20 cellular contexts compared by ENCODE assay signal in genomic region chr18:61666876-61667590, GRCh38.
"Had no signal": no experiment of that assay in that cellular context is flagged by ENCODE, and none has a peak within 500 bp of the region (broad histone marks: within the 10 kb centered on the region; RNA-seq: fewer than 3 reads in every experiment).

No MANE protein-coding gene starts in this region.

- H3K4me1 Mint-ChIP-seq: activated B cell treated with CpG ODN at 0.5 μM for 24 hours; activated CD8-positive, alpha-beta memory T cell treated with anti-CD3 and anti-CD28 coated beads, Interleukin-2, amount 10 ng/mL, durations not matched to agents 7 days and 5 days; activated T-helper 17 cell treated with anti-CD3 and anti-CD28 coated beads, Interleukin-2, amount 50 U/mL, for 72 hours; central memory CD8-positive, alpha-beta T cell; nephron progenitor cell had no signal

- H3K4me3 Mint-ChIP-seq: activated B cell treated with CpG ODN at 0.5 μM for 24 hours; activated CD4-positive, alpha-beta memory T cell treated with anti-CD3 and anti-CD28 coated beads for 36 hours; activated CD8-positive, alpha-beta memory T cell treated with anti-CD3 and anti-CD28 coated beads, Interleukin-2, amount 10 ng/mL, durations not matched to agents 7 days and 5 days; activated T-helper 17 cell treated with anti-CD3 and anti-CD28 coated beads, Interleukin-2, amount 50 U/mL, for 72 hours; central memory CD8-positive, alpha-beta T cell; nephron progenitor cell had no signal

- H3K36me3 Mint-ChIP-seq: activated CD4-positive, alpha-beta memory T cell treated with anti-CD3 and anti-CD28 coated beads for 36 hours; activated CD8-positive, alpha-beta memory T cell treated with anti-CD3 and anti-CD28 coated beads, Interleukin-2, amount 10 ng/mL, durations not matched to agents 7 days and 5 days had no signal

- H3K36me3 ChIP-seq: esophagus squamous epithelium, stomach had no signal

- H3K4me3 ChIP-seq: esophagus squamous epithelium, smooth muscle cell, stomach had no signal

- H3K4me2 ChIP-seq: smooth muscle cell had no signal

- H3K27ac ChIP-seq: esophagus squamous epithelium, stomach had no signal

- H3K27ac Mint-ChIP-seq: activated B cell treated with CpG ODN at 0.5 μM for 24 hours; activated CD4-positive, alpha-beta memory T cell treated with anti-CD3 and anti-CD28 coated beads for 36 hours; activated CD8-positive, alpha-beta memory T cell treated with anti-CD3 and anti-CD28 coated beads, Interleukin-2, amount 10 ng/mL, durations not matched to agents 7 days and 5 days; activated T-helper 17 cell treated with anti-CD3 and anti-CD28 coated beads, Interleukin-2, amount 50 U/mL, for 72 hours; nephron progenitor cell had no signal

- H3K27me3 Mint-ChIP-seq: activated T-helper 17 cell treated with anti-CD3 and anti-CD28 coated beads, Interleukin-2, amount 50 U/mL, for 72 hours; central memory CD8-positive, alpha-beta T cell had no signal

- H3K9me3 Mint-ChIP-seq: activated B cell treated with CpG ODN at 0.5 μM for 24 hours; activated T-helper 17 cell treated with anti-CD3 and anti-CD28 coated beads, Interleukin-2, amount 50 U/mL, for 72 hours; central memory CD8-positive, alpha-beta T cell had no signal

- H3K9me3 ChIP-seq: esophagus squamous epithelium had no signal

- H3K27me3 ChIP-seq: esophagus squamous epithelium, stomach had no signal

- DNase-seq: activated B cell treated with CpG ODN at 0.5 μM for 24 hours; activated CD4-positive, alpha-beta memory T cell treated with anti-CD3 and anti-CD28 coated beads for 36 hours; activated CD4-positive, alpha-beta T cell treated with anti-CD3 and anti-CD28 coated beads for 4 hours; activated CD8-positive, alpha-beta memory T cell treated with anti-CD3 and anti-CD28 coated beads, Interleukin-2, amount 10 ng/mL, durations not matched to agents 7 days and 5 days; activated naive CD4-positive, alpha-beta T cell treated with Interleukin-2 at 50 U/mL for 16 hours; aorta; effector CD4-positive, alpha-beta T cell; esophagus squamous epithelium; kidney; mammary epithelial cell; nephron progenitor cell; nucleus accumbens; stimulated activated CD4-positive, alpha-beta T cell treated with anti-CD3 and anti-CD28 coated beads, Interleukin-4, amount 100 ng/mL, for 1 hour; stomach; SW 1271; T-helper 2 cell; trophoblast cell had no signal
